Comparison of ENCODE assay signal across 8 cellular contexts in the genomic region with DNA sequence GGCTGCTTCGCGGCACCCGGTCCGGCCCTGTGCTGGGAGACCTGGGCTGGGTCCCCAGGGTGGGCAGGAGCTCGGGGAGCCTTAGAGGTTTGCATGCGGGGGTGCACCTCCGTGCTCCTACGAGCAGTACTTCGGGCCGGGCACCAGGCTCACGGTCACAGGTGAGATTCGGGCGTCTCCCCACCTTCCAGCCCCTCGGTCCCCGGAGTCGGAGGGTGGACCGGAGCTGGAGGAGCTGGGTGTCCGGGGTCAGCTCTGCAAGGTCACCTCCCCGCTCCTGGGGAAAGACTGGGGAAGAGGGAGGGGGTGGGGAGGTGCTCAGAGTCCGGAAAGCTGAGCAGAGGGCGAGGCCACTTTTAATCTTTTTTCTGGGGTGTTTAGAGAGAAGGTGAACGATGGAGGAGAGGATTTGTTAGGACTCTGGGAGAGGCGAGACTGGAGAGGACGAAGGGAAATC. TPM values are rescaled to one million over a fixed set of nuclear protein-coding genes. Genes with fewer than 3 reads are reported as not detected.
DNase-seq lines count a peak whose midpoint lies in the region; ATAC-seq and TF ChIP-seq lines count a peak whose summit lies in the region.

No MANE protein-coding gene starts in this region.

- no peak overlapping the region for H3K4me3 ChIP-seq in WERI-Rb-1 (ENCODE audit: low read depth, low read length)

- peak overlapping the region; percentile 99 for H3K27ac Mint-ChIP-seq in activated CD4-positive, alpha-beta T cell treated with anti-CD3 and anti-CD28 coated beads, Interleukin-2, amount 10 ng/mL, durations not matched to agents 24 days and 14 days
- no peak overlapping the region for H3K27ac Mint-ChIP-seq in dendritic cell treated with granulocyte-macrophage colony-stimulating factor and Interleukin-4, amounts not matched to agents 40 ng/mL and 50 ng/mL, for 4 days
- no peak overlapping the region for H3K27ac Mint-ChIP-seq in nephron

- intact Hi-C loops in activated CD4-positive, alpha-beta T cell treated with anti-CD3 and anti-CD28 coated beads, Interleukin-2, amount 10 ng/mL, durations not matched to agents 24 days and 14 days (cut with micrococcal nuclease) = no loop called here
- intact Hi-C loops in dendritic cell treated with granulocyte-macrophage colony-stimulating factor and Interleukin-4, amounts not matched to agents 40 ng/mL and 50 ng/mL, for 4 days (cut with micrococcal nuclease) = no loop called here

- H3K4me3 Mint-ChIP-seq in activated CD4-positive, alpha-beta T cell treated with anti-CD3 and anti-CD28 coated beads, Interleukin-2, amount 10 ng/mL, durations not matched to agents 24 days and 14 days = peak overlapping the region; percentile 100
- H3K4me3 Mint-ChIP-seq in dendritic cell treated with granulocyte-macrophage colony-stimulating factor and Interleukin-4, amounts not matched to agents 40 ng/mL and 50 ng/mL, for 4 days = peak overlapping the region; percentile 59
- H3K4me3 Mint-ChIP-seq in nephron = peak overlapping the region; percentile 66 to 74 (median 71)

- no peaks in the 10 kb centered on the region for H3K36me3 ChIP-seq in WERI-Rb-1

- H3K4me1 Mint-ChIP-seq in activated CD4-positive, alpha-beta T cell treated with anti-CD3 and anti-CD28 coated beads, Interleukin-2, amount 10 ng/mL, durations not matched to agents 24 days and 14 days = peaks cover 70% of the 10 kb centered on the region
- peaks cover 18% of the 10 kb centered on the region for H3K4me1 Mint-ChIP-seq in dendritic cell treated with granulocyte-macrophage colony-stimulating factor and Interleukin-4, amounts not matched to agents 40 ng/mL and 50 ng/mL, for 4 days (ENCODE audit: low read depth)
- peaks cover 14% of the 10 kb centered on the region for H3K4me1 Mint-ChIP-seq in nephron

- no peak for TF ChIP-seq CTCF in nephron (IDR thresholded peaks at IDR 0.05; ENCODE audit: unreplicated experiment in 3 of 3)
- TF ChIP-seq CTCF in WERI-Rb-1 (IDR thresholded peaks at IDR 0.05; ENCODE audit: low read depth, low read length) = no peak

- no peak overlapping the region for H3K27ac ChIP-seq in WERI-Rb-1

- H3K36me3 Mint-ChIP-seq in activated CD4-positive, alpha-beta T cell treated with anti-CD3 and anti-CD28 coated beads, Interleukin-2, amount 10 ng/mL, durations not matched to agents 24 days and 14 days (ENCODE audit: low read depth) = peaks cover 88% of the 10 kb centered on the region
- no peaks in the 10 kb centered on the region for H3K36me3 Mint-ChIP-seq in dendritic cell treated with granulocyte-macrophage colony-stimulating factor and Interleukin-4, amounts not matched to agents 40 ng/mL and 50 ng/mL, for 4 days (ENCODE audit: low read depth)
- H3K36me3 Mint-ChIP-seq in nephron (ENCODE audit: low read depth) = no peaks in the 10 kb centered on the region

- no peaks in the 10 kb centered on the region for H3K9me3 Mint-ChIP-seq in activated CD4-positive, alpha-beta T cell treated with anti-CD3 and anti-CD28 coated beads, Interleukin-2, amount 10 ng/mL, durations not matched to agents 24 days and 14 days
- H3K9me3 Mint-ChIP-seq in dendritic cell treated with granulocyte-macrophage colony-stimulating factor and Interleukin-4, amounts not matched to agents 40 ng/mL and 50 ng/mL, for 4 days = no peaks in the 10 kb centered on the region
- H3K9me3 Mint-ChIP-seq in nephron = no peaks in the 10 kb centered on the region

- H3K27me3 ChIP-seq in WERI-Rb-1 (ENCODE audit: insufficient read depth, low read depth, severe bottlenecking) = no peaks in the 10 kb centered on the region

- no peaks in the 10 kb centered on the region for H3K27me3 Mint-ChIP-seq in activated CD4-positive, alpha-beta T cell treated with anti-CD3 and anti-CD28 coated beads, Interleukin-2, amount 10 ng/mL, durations not matched to agents 24 days and 14 days
- peaks cover 70% of the 10 kb centered on the region for H3K27me3 Mint-ChIP-seq in dendritic cell treated with granulocyte-macrophage colony-stimulating factor and Interleukin-4, amounts not matched to agents 40 ng/mL and 50 ng/mL, for 4 days
- H3K27me3 Mint-ChIP-seq in nephron (ENCODE audit: low read depth) = peaks cover 96% of the 10 kb centered on the region

- ATAC-seq in HG03520 (IDR thresholded peaks at IDR 0.05; ENCODE audit: unreplicated experiment) = peak; percentile 30

- DNase-seq in activated CD4-positive, alpha-beta T cell treated with anti-CD3 and anti-CD28 coated beads, Interleukin-2, amount 10 ng/mL, durations not matched to agents 24 days and 14 days = peak; percentile 78
- DNase-seq in activated CD4-positive, alpha-beta T cell treated with anti-CD3 and anti-CD28 coated beads for 1 hour = no peak
- DNase-seq in WERI-Rb-1 (no peak), inferior parietal cortex (ENCODE audit: extremely low spot score) (no peak), hippocampal formation (lab: John Stamatoyannopoulos, UW) (no peak)

- no peaks in the 10 kb centered on the region for H3K9me3 ChIP-seq in WERI-Rb-1 (ENCODE audit: severe bottlenecking)

RNA-seq across cellular contexts. Expression of a gene that starts 26.6 kb away (rescaled TPM):
- not detected in 2 replicates for total RNA-seq in activated CD4-positive, alpha-beta T cell treated with anti-CD3 and anti-CD28 coated beads, Interleukin-2, amount 10 ng/mL, durations not matched to agents 24 days and 14 days

RNA-seq across cellular contexts. Expression of a gene that starts 48.1 kb away (rescaled TPM):
- not detected in 2 replicates for total RNA-seq in activated CD4-positive, alpha-beta T cell treated with anti-CD3 and anti-CD28 coated beads, Interleukin-2, amount 10 ng/mL, durations not matched to agents 24 days and 14 days

RNA-seq across cellular contexts. Expression of a gene that starts 57.5 kb away (rescaled TPM):
- total RNA-seq in activated CD4-positive, alpha-beta T cell treated with anti-CD3 and anti-CD28 coated beads, Interleukin-2, amount 10 ng/mL, durations not matched to agents 24 days and 14 days = 5.9 and 7.3 TPM in 2 replicates
